8 cellular contexts compared by ENCODE assay signal in genomic region chr7:6729492-6730342, GRCh38. TPM values are rescaled to one million over a fixed set of nuclear protein-coding genes. Genes with fewer than 3 reads are reported as not detected.
DNase-seq lines count a peak whose midpoint lies in the region; ATAC-seq and TF ChIP-seq lines count a peak whose summit lies in the region.

No MANE protein-coding gene starts in this region.

- H3K36me3 ChIP-seq in HUES48 (ENCODE audit: control insufficient read depth, insufficient read depth, low read length) = peaks cover 21% of the 10 kb centered on the region
- H3K36me3 ChIP-seq in OCI-LY3 (replicated peaks; ENCODE audit: low read depth, low read length) = no peaks in the 10 kb centered on the region

- H4K20me1 ChIP-seq in OCI-LY3 (ENCODE audit: insufficient read depth, low read length) = no peaks in the 10 kb centered on the region

- H3K4me2 ChIP-seq in OCI-LY3 (ENCODE audit: low read length) = peak overlapping the region; percentile 88

- no peak for TF ChIP-seq CTCF in OCI-LY3 (IDR thresholded peaks at IDR 0.05; ENCODE audit: low read depth, low read length)
- no peak for TF ChIP-seq CTCF in epithelial cell of proximal tubule (conservative IDR thresholded peaks at IDR 0.05; ENCODE audit: low read depth, low read length)

- H2AFZ ChIP-seq in OCI-LY3 (ENCODE audit: low read depth, low read length) = 0 out of 2 replicates have a peak overlapping the region, but pooled peaks have one; percentile 20

- H3K27me3 ChIP-seq in HUES48 (ENCODE audit: control insufficient read depth, insufficient read depth, low read length) (no peaks in the 10 kb centered on the region), OCI-LY3 (ENCODE audit: low read depth, low read length) (no peaks in the 10 kb centered on the region)

- peaks cover 26% of the 10 kb centered on the region for H3K79me2 ChIP-seq in OCI-LY3 (ENCODE audit: low read length)

- peak; percentile 95 for DNase-seq in D341Med (ENCODE audit: low spot score)
- peak; percentile 66 for DNase-seq in activated T-cell treated with anti-CD3 and anti-CD28 coated beads for 4 hours
- DNase-seq in epithelial cell of proximal tubule (ENCODE audit: low read depth) = peak; percentile 72
- peak; percentile 94 for DNase-seq in mucosa of gallbladder (ENCODE audit: low spot score)
- peak; percentile 78 for DNase-seq in stimulated activated CD8-positive, alpha-beta memory T cell treated with anti-CD3 and anti-CD28 coated beads, Interleukin-4, amount 100 ng/mL, for 24 hours (ENCODE audit: low read depth)

- H3K27ac ChIP-seq in HUES48 (ENCODE audit: low read depth, low read length) = peak overlapping the region; percentile 86
- H3K27ac ChIP-seq in OCI-LY3 (ENCODE audit: low read length) = peak overlapping the region; percentile 59

- ATAC-seq in GM21423 (IDR thresholded peaks at IDR 0.05; ENCODE audit: unreplicated experiment) = peak; percentile 79

- peak overlapping the region; percentile 80 for H3K9ac ChIP-seq in HUES48 (ENCODE audit: low read depth, low read length)
- peak overlapping the region; percentile 93 for H3K9ac ChIP-seq in OCI-LY3 (ENCODE audit: low read length)

- H3K9me3 ChIP-seq in HUES48 (ENCODE audit: control insufficient read depth, insufficient read depth, low read length) (no peaks in the 10 kb centered on the region), OCI-LY3 (ENCODE audit: insufficient read depth, low read length) (no peaks in the 10 kb centered on the region)

- peak overlapping the region; percentile 83 for H3K4me3 ChIP-seq in HUES48 (ENCODE audit: low read depth, low read length)
- peak overlapping the region; percentile 96 for H3K4me3 ChIP-seq in OCI-LY3 (ENCODE audit: low read length)
- H3K4me3 ChIP-seq in epithelial cell of proximal tubule (ENCODE audit: low read depth, low read length) = peak overlapping the region; percentile 93

- no peaks in the 10 kb centered on the region for H3K4me1 ChIP-seq in HUES48 (ENCODE audit: control insufficient read depth, insufficient read depth, low read length)
- peaks cover 21% of the 10 kb centered on the region for H3K4me1 ChIP-seq in OCI-LY3 (ENCODE audit: low read length)

RNA-seq across cellular contexts. Expression of gene ZNF12, which starts 23.0 kb away (rescaled TPM):
- total RNA-seq in epithelial cell of proximal tubule (8.0 and 12.5 TPM in 2 replicates), mucosa of gallbladder (28.3 TPM)

RNA-seq across cellular contexts. Expression of gene RSPH10B2, which starts 24.2 kb away (rescaled TPM):
- total RNA-seq in epithelial cell of proximal tubule (0.07 and 0.23 TPM in 2 replicates), mucosa of gallbladder (0.09 TPM)

Comparison
In these comparisons a context has a peak if more than half of its experiments do, and no peak if none do; other contexts are left out.
1. Peak in every context shown above with its lines: DNase-seq, ATAC-seq, H3K4me3 ChIP-seq and H3K27ac ChIP-seq.